5 cellular contexts compared by ENCODE assay signal in genomic region chr10:96680463-96680862, GRCh38. TPM values are rescaled to one million over a fixed set of nuclear protein-coding genes. Genes with fewer than 3 reads are reported as not detected.
DNase-seq lines count a peak whose midpoint lies in the region; ATAC-seq, FAIRE-seq and TF ChIP-seq lines count a peak whose summit lies in the region.
"Not testable (repeated sequence)": the region's sequence is repeated elsewhere in the genome, so short reads cannot be mapped to it uniquely, and the experiment has no call there.

No MANE protein-coding gene starts in this region.

- H3K9me2 ChIP-seq in OCI-LY7 (ENCODE audit: insufficient read depth, low read length), result not testable (repeated sequence)

- DNase-seq in OCI-LY7 (ENCODE audit: low spot score); GM12878 (ENCODE audit: low read depth, low spot score); memory B cell (ENCODE audit: low spot score in 2 of 2): not testable (repeated sequence)

- H2AFZ ChIP-seq in OCI-LY7 (ENCODE audit: low read length); GM12878 (ENCODE audit: control insufficient read depth, low read depth, low read length): not testable (repeated sequence)

- RAD21 ChIA-PET in GM12878 (lab: Charles Lee; ENCODE audit: unreplicated experiment), result not testable (repeated sequence)

- CTCF ChIA-PET in HEK293 (lab: Yijun Ruan, JAX); OCI-LY7 (lab: Charles Lee; ENCODE audit: unreplicated experiment): not testable (repeated sequence)
- CTCF ChIA-PET in GM12878 (lab: Yijun Ruan, JAX), result interaction anchor here (0.8 to 1.2 kb wide), 4 partner anchors 10 to 39 kb away, joined by 3 to 4 read pairs (median 3); no protein-coding TSS in a partner anchor

- TF ChIP-seq CTCF in HEK293 (tag by site-specific recombination; IDR thresholded peaks at IDR 0.05); OCI-LY7 (conservative IDR thresholded peaks at IDR 0.05; ENCODE audit: low read length); GM12878 (IDR thresholded peaks at IDR 0.05 in 2 of 3, conservative IDR thresholded peaks at IDR 0.05 in 1 of 3; ENCODE audit: control insufficient read depth in 2 of 3, extremely low read depth in 1 of 3, insufficient read depth in 1 of 3, low read depth in 3 of 3, low read length in 3 of 3): not testable (repeated sequence)

- H3K4me1 Mint-ChIP-seq in memory B cell, result peaks cover 70% of the 10 kb centered on the region
- H3K4me1 Mint-ChIP-seq in stimulated activated memory B cell treated with anti-CD40 and anti-IgM and Interleukin-4, amounts not matched to agents 10 μg/mL and 1 μg/mL and 100 μg/mL, for 72 hours, result peaks cover 92% of the 10 kb centered on the region

- H3K4me3 ChIP-seq in HEK293 (ENCODE audit: low read depth, low read length); OCI-LY7 (ENCODE audit: low read depth, low read length, poor library complexity, severe bottlenecking); GM12878: not testable (repeated sequence)

- not testable (repeated sequence) for H3K4me1 ChIP-seq in HEK293 (ENCODE audit: control insufficient read depth, insufficient read depth, low read length)
- peaks cover 62% of the 10 kb centered on the region for H3K4me1 ChIP-seq in OCI-LY7 (ENCODE audit: insufficient read depth, low read length, poor library complexity, severe bottlenecking)
- peaks cover 40% of the 10 kb centered on the region for H3K4me1 ChIP-seq in GM12878 (ENCODE audit: control insufficient read depth, insufficient read depth, low read length)

- not testable (repeated sequence) for H3K9me3 ChIP-seq in HEK293 (ENCODE audit: control insufficient read depth, insufficient read depth, low read depth, low read length); OCI-LY7 (ENCODE audit: low read length); GM12878 (replicated peaks; ENCODE audit: control insufficient read depth, insufficient read depth, low read length)

- peaks cover 42% of the 10 kb centered on the region for H3K36me3 Mint-ChIP-seq in memory B cell
- peaks cover 54% of the 10 kb centered on the region for H3K36me3 Mint-ChIP-seq in stimulated activated memory B cell treated with anti-CD40 and anti-IgM and Interleukin-4, amounts not matched to agents 10 μg/mL and 1 μg/mL and 100 μg/mL, for 72 hours

- H3K27ac ChIP-seq in HEK293 (ENCODE audit: extremely low read depth, low read depth, low read length); OCI-LY7 (ENCODE audit: low read depth, low read length, poor library complexity, severe bottlenecking); GM12878 (ENCODE audit: control insufficient read depth, insufficient read depth): not testable (repeated sequence)

- H3K27me3 ChIP-seq in GM12878 (replicated peaks in 1 of 2; ENCODE audit: control insufficient read depth in 2 of 2, insufficient read depth in 2 of 2, low read length in 1 of 2), result not testable (repeated sequence)

- SMC1A ChIA-PET in GM12878 (lab: Charles Lee; ENCODE audit: uncharacterized antibody, unreplicated experiment), result interaction anchor here (0.7 to 3.2 kb wide), 8 partner anchors 11 to 64 kb away, joined by 3 to 15 read pairs (median 4); no protein-coding TSS in a partner anchor

- peaks cover 28% of the 10 kb centered on the region; the same call in 1 of the 2 replicates for H4K20me1 ChIP-seq in OCI-LY7 (ENCODE audit: insufficient read depth, low read length)
- H4K20me1 ChIP-seq in GM12878 (ENCODE audit: control insufficient read depth, insufficient read depth), result not testable (repeated sequence)

- intact Hi-C loops in OCI-LY7 (cut with micrococcal nuclease; ENCODE audit: unreplicated experiment); GM12878 (cut with micrococcal nuclease; ENCODE audit: unreplicated experiment): not testable (repeated sequence)

- not testable (repeated sequence) for TF ChIP-seq POLR2A in GM12878 (IDR thresholded peaks at IDR 0.05; ENCODE audit: low read depth, low read length)

- not testable (repeated sequence) for TF ChIP-seq RAD21 in GM12878 (IDR thresholded peaks at IDR 0.05; ENCODE audit: insufficient read depth, low read depth, low read length)

- not testable (repeated sequence) for H3K27me3 Mint-ChIP-seq in memory B cell; stimulated activated memory B cell treated with anti-CD40 and anti-IgM and Interleukin-4, amounts not matched to agents 10 μg/mL and 1 μg/mL and 100 μg/mL, for 72 hours

- not testable (repeated sequence) for H3K4me3 Mint-ChIP-seq in memory B cell; stimulated activated memory B cell treated with anti-CD40 and anti-IgM and Interleukin-4, amounts not matched to agents 10 μg/mL and 1 μg/mL and 100 μg/mL, for 72 hours

- not testable (repeated sequence) for FAIRE-seq in GM12878 (lab: Jason Lieb, UNC)

- H3K27ac Mint-ChIP-seq in memory B cell, result peak overlapping the region; percentile 79
- H3K27ac Mint-ChIP-seq in stimulated activated memory B cell treated with anti-CD40 and anti-IgM and Interleukin-4, amounts not matched to agents 10 μg/mL and 1 μg/mL and 100 μg/mL, for 72 hours, result peak overlapping the region; percentile 82

- ATAC-seq in GM12878; memory B cell (ENCODE audit: low read depth); stimulated activated memory B cell treated with anti-CD40 and anti-IgM and Interleukin-4, amounts not matched to agents 10 μg/mL and 1 μg/mL and 100 μg/mL, for 72 hours: not testable (repeated sequence)

- POLR2A ChIA-PET in HEK293 (lab: Yijun Ruan, JAX), result not testable (repeated sequence)
- POLR2A ChIA-PET in OCI-LY7 (lab: Charles Lee), result interaction anchor here (1.0 to 2.4 kb wide), 4 partner anchors 12 to 38 kb away, joined by 3 to 9 read pairs (median 6); no protein-coding TSS in a partner anchor
- POLR2A ChIA-PET in GM12878 (lab: Charles Lee), result interaction anchor here (2.6 kb wide), 1 partner anchor 11 kb away, joined by 9 read pairs; no protein-coding TSS in a partner anchor

- H3K79me2 ChIP-seq in OCI-LY7 (ENCODE audit: insufficient read depth, low read depth, low read length) (peaks cover 100% of the 10 kb centered on the region), GM12878 (ENCODE audit: control insufficient read depth, insufficient read depth, low read length) (peaks cover 84% of the 10 kb centered on the region)

- in situ Hi-C loops in GM12878 (cut with MboI), result not testable (repeated sequence)

- H3K4me2 ChIP-seq in OCI-LY7 (ENCODE audit: low read length); GM12878 (ENCODE audit: control insufficient read depth, insufficient read depth): not testable (repeated sequence)

- TF ChIP-seq EP300 in GM12878 (IDR thresholded peaks at IDR 0.05; ENCODE audit: borderline replicate concordance in 1 of 2, control insufficient read depth in 1 of 2, low read depth in 2 of 2, low read length in 2 of 2), result not testable (repeated sequence)

- BruUV-seq in OCI-LY7 (replicated peaks; lab: Mats Ljungman, UMichigan) (TSS peak; percentile 2), GM12878 (replicated peaks; lab: Mats Ljungman, UMichigan) (TSS peak; percentile 14)

- not testable (repeated sequence) for H3K9me3 Mint-ChIP-seq in memory B cell; stimulated activated memory B cell treated with anti-CD40 and anti-IgM and Interleukin-4, amounts not matched to agents 10 μg/mL and 1 μg/mL and 100 μg/mL, for 72 hours

- not testable (repeated sequence) for H3K36me3 ChIP-seq in HEK293 (ENCODE audit: control insufficient read depth in 2 of 2, insufficient read depth in 1 of 2, low read length in 2 of 2)
- peaks cover 80% of the 10 kb centered on the region for H3K36me3 ChIP-seq in OCI-LY7 (ENCODE audit: insufficient read depth, low read length)
- peaks cover 10 to 28% of the 10 kb centered on the region in 2 experiments; a peak in 3 of 4 replicates for H3K36me3 ChIP-seq in GM12878 (ENCODE audit: control insufficient read depth in 2 of 2, insufficient read depth in 2 of 2, low read length in 1 of 2)

- 93% methylated on average over 1 of the region's 1 CpG for WGBS in GM12878 (ENCODE audit: insufficient coverage, insufficient replicate concordance, low lambda C conversion rate, missing lambda C conversion rate)

- not testable (repeated sequence) for H3K9ac ChIP-seq in GM12878 (ENCODE audit: control insufficient read depth, insufficient read depth, low read length)

TF ChIP-seq in HEK293, 187 proteins besides CTCF, POLR2A, EP300 and RAD21 (continues in another document):
- TF ChIP-seq ZNF146 (tag by site-specific recombination; IDR thresholded peaks at IDR 0.05), result peak; percentile 90

RNA-seq across cellular contexts. Expression of gene PIK3AP1, which starts 39.9 kb away (rescaled TPM):
- total RNA-seq in OCI-LY7 (2014; rRNA removed; shearing (Covaris generic)), result 132 and 152 TPM in 2 replicates
- total RNA-seq in OCI-LY7 (2022), result 111 and 140 TPM in 2 replicates
- total RNA-seq in GM12878 (2013; cell fraction: nucleolus; rRNA removed), result 528 and 572 TPM in 2 replicates
- 151 and 167 TPM in 2 replicates for total RNA-seq in GM12878 (2014; rRNA removed)
- 143 and 148 TPM in 2 replicates for total RNA-seq in GM12878 (2014; rRNA removed; fragmentation: Illumina TruSeq; extraction: Trizol)
- total RNA-seq in GM12878 (2021), result 137 and 142 TPM in 2 replicates
- polyA plus RNA-seq in GM12878 (2011; ENCODE audit: low read depth), result 51.5 TPM
- 281 and 306 TPM in 2 replicates for polyA plus RNA-seq in GM12878 (2011; rRNA removed)
- 333 and 336 TPM in 2 replicates for polyA plus RNA-seq in GM12878 (2011; cell fraction: cytosol; rRNA removed)
- polyA plus RNA-seq in GM12878 (2011; cell fraction: nucleus; rRNA removed), result 200 and 264 TPM in 2 replicates
- polyA plus RNA-seq in GM12878 (2012), result 66.8 and 75.2 TPM in 2 replicates
- 107 and 128 TPM in 2 replicates for polyA plus RNA-seq in GM12878 (2014; fragmentation: Illumina TruSeq; extraction: Trizol)
- 10 to 100 TPM; 26.2 to 37.0 TPM for polyA plus RNA-seq in GM12878 (2014; fragmentation: Nextera tagmentation; extraction: Ambion mirVana)
- polyA plus RNA-seq in GM12878 (2014; rRNA removed), result 108 and 110 TPM in 2 replicates
- 10 to 100 TPM; 92.4 to 93.7 TPM for polyA plus RNA-seq in GM12878 (2016; fragmentation: Nextera tagmentation; extraction: Ambion mirVana)
- polyA minus RNA-seq in GM12878 (2011; rRNA and poly(A)+ RNA removed), result 802 and 813 TPM in 2 replicates
- polyA minus RNA-seq in GM12878 (2011; cell fraction: cytosol; rRNA and poly(A)+ RNA removed), result 162 and 192 TPM in 2 replicates
- polyA minus RNA-seq in GM12878 (2011; cell fraction: nucleus; rRNA and poly(A)+ RNA removed), result 171 and 266 TPM in 2 replicates
